In the genomic region with DNA sequence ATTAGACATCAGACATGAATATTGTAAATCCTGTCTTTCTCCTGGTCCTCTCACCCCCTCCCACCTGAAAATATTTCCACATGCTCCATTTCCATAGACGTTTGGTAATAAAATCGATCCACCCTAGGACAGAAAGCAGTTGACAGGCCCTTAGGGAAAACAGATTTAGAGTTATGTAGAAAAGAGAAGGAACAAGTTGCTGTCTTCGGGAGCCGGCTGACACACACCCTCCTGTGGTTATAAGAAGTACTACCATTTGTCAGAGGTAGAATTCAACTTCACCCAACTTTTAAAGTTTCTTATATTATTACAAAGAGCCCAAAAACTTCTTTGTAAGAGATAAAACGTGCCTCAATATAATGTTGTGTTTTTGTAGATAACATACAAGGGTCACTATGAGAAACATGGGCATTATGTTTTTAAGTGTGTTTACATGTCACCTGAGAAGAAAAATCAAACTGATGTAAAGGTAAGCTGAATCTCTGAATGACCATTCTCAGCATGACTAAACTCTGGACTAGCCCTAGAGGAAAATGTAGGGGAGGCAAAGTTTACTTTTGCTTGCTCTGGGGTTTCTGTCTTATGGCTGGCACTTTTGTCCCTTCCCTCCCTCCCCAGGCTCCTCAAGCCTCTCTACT, we compare ENCODE assay signal across 8 cellular contexts. TPM values are rescaled to one million over a fixed set of nuclear protein-coding genes. Genes with fewer than 3 reads are reported as not detected.
A peak's percentile ranks its signal among the peaks of the same experiment; 100 is the strongest.
DNase-seq lines count a peak whose midpoint lies in the region.

No MANE protein-coding gene starts in this region.

- H3K27me3 ChIP-seq in NT2/D1 (ENCODE audit: insufficient read depth, insufficient read length) = no peaks in the 10 kb centered on the region
- no peaks in the 10 kb centered on the region for H3K27me3 ChIP-seq in mesenchymal stem cell (ENCODE audit: control insufficient read depth in 1 of 2, insufficient read depth in 1 of 2, low read length in 2 of 2)

- no peaks in the 10 kb centered on the region for H3K4me1 ChIP-seq in NT2/D1 (ENCODE audit: insufficient read depth, insufficient read length)
- H3K4me1 ChIP-seq in mesenchymal stem cell (ENCODE audit: control insufficient read depth, insufficient read depth, low read depth, low read length) = peaks cover 3% of the 10 kb centered on the region

- no peaks in the 10 kb centered on the region for H3K79me1 ChIP-seq in mesenchymal stem cell (replicated peaks; ENCODE audit: low read length, poor library complexity, severe bottlenecking)

- H3K14ac ChIP-seq in mesenchymal stem cell (ENCODE audit: low read length in 2 of 2) = no peak overlapping the region

- DNase-seq in NCI-H1694 treated with DMSO at 0.1 percent for 48 hours (lab: John Stamatoyannopoulos, UW) = peak; percentile 15
- DNase-seq in NCI-H1694 (lab: John Stamatoyannopoulos, UW) = no peak
- peak; percentile 30 for DNase-seq in HCEC 1CT
- DNase-seq in NT2/D1 (ENCODE audit: low read depth, low spot score) = peak; percentile 9
- peak; percentile 63 for DNase-seq in dermis blood vessel endothelial cell
- DNase-seq in mesenchymal stem cell = peak; percentile 52
- no peak for DNase-seq in immature natural killer cell
- no peak for DNase-seq in NCI-H226

- H3K4me2 ChIP-seq in mesenchymal stem cell (ENCODE audit: low read length, poor library complexity, severe bottlenecking) = no peak overlapping the region

- H3K4me3 ChIP-seq in NT2/D1 (ENCODE audit: insufficient read length, low read depth) (no peak overlapping the region), mesenchymal stem cell (ENCODE audit: insufficient read depth in 1 of 2, low read depth in 1 of 2, low read length in 2 of 2) (no peak overlapping the region)

- no peak overlapping the region for H3K27ac ChIP-seq in mesenchymal stem cell (ENCODE audit: low read length, poor library complexity, severe bottlenecking)

- peaks cover 4 to 10% (median 8%) of the 10 kb centered on the region in 3 donors for H3K27me3 Mint-ChIP-seq in immature natural killer cell (ENCODE audit: low read depth in 3 of 3)

- no peak overlapping the region for H3K23ac ChIP-seq in mesenchymal stem cell (ENCODE audit: low read length in 2 of 2)

- no peak overlapping the region for H2AK5ac ChIP-seq in mesenchymal stem cell (ENCODE audit: low read length, severe bottlenecking)

- peak overlapping the region in 1 of 2 experiments; percentile 44 for H3K18ac ChIP-seq in mesenchymal stem cell (ENCODE audit: low read depth in 1 of 2, low read length in 2 of 2)

- H3K4me1 Mint-ChIP-seq in immature natural killer cell = no peaks in the 10 kb centered on the region

- WGBS in mesenchymal stem cell = 0% methylated on average over 1 of the region's 5 CpGs

- no peaks in the 10 kb centered on the region for H3K9me3 ChIP-seq in NT2/D1 (ENCODE audit: insufficient read depth, low read length)
- H3K9me3 ChIP-seq in mesenchymal stem cell (ENCODE audit: control insufficient read depth, low read length) = no peaks in the 10 kb centered on the region

- H3K36me3 ChIP-seq in NT2/D1 (ENCODE audit: insufficient read depth, insufficient read length, low read length) (no peaks in the 10 kb centered on the region), mesenchymal stem cell (ENCODE audit: control insufficient read depth in 1 of 2, insufficient read depth in 2 of 2, low read depth in 1 of 2, low read length in 2 of 2) (no peaks in the 10 kb centered on the region)

- no peak overlapping the region for H2BK5ac ChIP-seq in mesenchymal stem cell (ENCODE audit: low read depth, low read length, poor library complexity, severe bottlenecking)

- H2AFZ ChIP-seq in mesenchymal stem cell (ENCODE audit: low read depth, low read length) = no peak overlapping the region

- no peak overlapping the region for H2BK12ac ChIP-seq in mesenchymal stem cell (ENCODE audit: low read length in 2 of 2)

- H2BK15ac ChIP-seq in mesenchymal stem cell (ENCODE audit: low read depth, poor library complexity, severe bottlenecking) = no peak overlapping the region

- H3K4me3 Mint-ChIP-seq in immature natural killer cell = no peak overlapping the region

- H4K8ac ChIP-seq in mesenchymal stem cell (ENCODE audit: low read length) = no peak overlapping the region

- H3K9ac ChIP-seq in NT2/D1 (ENCODE audit: insufficient read length, low read depth) (no peak overlapping the region), mesenchymal stem cell (ENCODE audit: low read length) (no peak overlapping the region)

- no peak overlapping the region for H3K4ac ChIP-seq in mesenchymal stem cell (ENCODE audit: low read depth in 1 of 2, low read length in 2 of 2)

- no peak overlapping the region for H3K27ac Mint-ChIP-seq in immature natural killer cell

- H4K91ac ChIP-seq in mesenchymal stem cell (ENCODE audit: low read length) = no peak overlapping the region

- no peaks in the 10 kb centered on the region for H3K9me3 Mint-ChIP-seq in immature natural killer cell

- no peaks in the 10 kb centered on the region for H3K36me3 Mint-ChIP-seq in immature natural killer cell

- H2BK120ac ChIP-seq in mesenchymal stem cell (ENCODE audit: low read depth, low read length) = no peak overlapping the region

RNA-seq across cellular contexts. Expression of gene MEPE, which starts 6.7 kb away (rescaled TPM):
- not detected in 2 replicates for total RNA-seq in dermis blood vessel endothelial cell
- polyA plus RNA-seq in mesenchymal stem cell (2013, experiment 1 of 2) = not detected
- polyA plus RNA-seq in mesenchymal stem cell (2013, experiment 2 of 2) = not detected
- not detected for polyA plus RNA-seq in immature natural killer cell

RNA-seq across cellular contexts. Expression of gene IBSP, which starts 40.1 kb away (rescaled TPM):
- total RNA-seq in dermis blood vessel endothelial cell = not detected in 2 replicates
- polyA plus RNA-seq in mesenchymal stem cell (2013, experiment 1 of 2) = not detected
- not detected for polyA plus RNA-seq in mesenchymal stem cell (2013, experiment 2 of 2)
- polyA plus RNA-seq in immature natural killer cell = not detected

Comparison
In these comparisons a context has a peak if more than half of its experiments do, and no peak if none do; other contexts are left out.
1. DNase-seq: peak in NCI-H1694 treated with DMSO at 0.1 percent for 48 hours (single experiment), HCEC 1CT (single experiment), NT2/D1 (single experiment), dermis blood vessel endothelial cell (single experiment) and mesenchymal stem cell (single experiment); none in NCI-H1694 (single experiment), immature natural killer cell (0 of 3) and NCI-H226 (single experiment).